In genomic region chr1:16676661-16677523, GRCh38 we compare ENCODE assay signal across 8 cellular contexts. TPM values are rescaled to one million over a fixed set of nuclear protein-coding genes. Genes with fewer than 3 reads are reported as not detected.
A peak's percentile ranks its signal among the peaks of the same experiment; 100 is the strongest.
DNase-seq lines count a peak whose midpoint lies in the region; ATAC-seq and TF ChIP-seq lines count a peak whose summit lies in the region.
"Not testable (repeated sequence)": the region's sequence is repeated elsewhere in the genome, so short reads cannot be mapped to it uniquely, and the experiment has no call there.

No MANE protein-coding gene starts in this region.

- not testable (repeated sequence) for H3K4me3 ChIP-seq in GM12864 (ENCODE audit: low read depth, low read length); esophagus muscularis mucosa; neural progenitor cell

- H3K4me3 Mint-ChIP-seq in T-helper 2 cell treated with Interferon-gamma antibody and Interleukin-4, amounts not matched to agents 5 μg/mL and 100 μg/mL, for 36 hours; neural progenitor cell: not testable (repeated sequence)

- not testable (repeated sequence) for H3F3A ChIP-seq in neural progenitor cell (ENCODE audit: low read depth)

- 78% methylated on average over 21 of the region's 22 CpGs for WGBS in esophagus muscularis mucosa

- H3K4me2 ChIP-seq in neural progenitor cell = not testable (repeated sequence)

- not testable (repeated sequence) for H3K27ac Mint-ChIP-seq in T-helper 2 cell treated with Interferon-gamma antibody and Interleukin-4, amounts not matched to agents 5 μg/mL and 100 μg/mL, for 36 hours; neural progenitor cell

- not testable (repeated sequence) for H3K4me1 Mint-ChIP-seq in T-helper 2 cell treated with Interferon-gamma antibody and Interleukin-4, amounts not matched to agents 5 μg/mL and 100 μg/mL, for 36 hours (ENCODE audit: low read depth)
- peaks cover 20% of the 10 kb centered on the region for H3K4me1 Mint-ChIP-seq in neural progenitor cell

- not testable (repeated sequence) for TF ChIP-seq CTCF in GM12864 (IDR thresholded peaks at IDR 0.05; ENCODE audit: low read depth, low read length, missing control alignments); esophagus muscularis mucosa (IDR thresholded peaks at IDR 0.05)
- peak; percentile 20 for TF ChIP-seq CTCF in neural progenitor cell (IDR thresholded peaks at IDR 0.05)

- intact Hi-C loops in esophagus muscularis mucosa (cut with DNase I) = not testable (repeated sequence)

- not testable (repeated sequence) for H3K79me2 ChIP-seq in neural progenitor cell (ENCODE audit: low read depth)

- not testable (repeated sequence) for H2AFZ ChIP-seq in neural progenitor cell (replicated peaks)

- not testable (repeated sequence) for H3K4me1 ChIP-seq in esophagus muscularis mucosa, neural progenitor cell

- H4K20me1 ChIP-seq in neural progenitor cell (ENCODE audit: low read depth) = not testable (repeated sequence)

- DNase-seq in A172 (ENCODE audit: low spot score) (peak; percentile 6), GM12864 (ENCODE audit: low read depth) (peak; percentile 41), NCI-H82 (lab: John Stamatoyannopoulos, UW) (peak; percentile 39), esophagus muscularis mucosa (ENCODE audit: extremely low spot score) (peak; percentile 55), neural progenitor cell (ENCODE audit: low spot score) (peak; percentile 42)
- peak; percentile 16 for DNase-seq in T-helper 2 cell treated with Interferon-gamma antibody and Interleukin-4, amounts not matched to agents 5 μg/mL and 100 μg/mL, for 36 hours (ENCODE audit: low spot score)
- DNase-seq in activated effector memory CD4-positive, alpha-beta T cell treated with anti-CD3 and anti-CD28 coated beads, Interleukin-2, amount 50 U/mL, for 16 hours = peak; percentile 61

- H3K9me3 ChIP-seq in esophagus muscularis mucosa; neural progenitor cell (ENCODE audit: low read depth): not testable (repeated sequence)

- not testable (repeated sequence) for H3K9me3 Mint-ChIP-seq in T-helper 2 cell treated with Interferon-gamma antibody and Interleukin-4, amounts not matched to agents 5 μg/mL and 100 μg/mL, for 36 hours; neural progenitor cell

- H3K27me3 Mint-ChIP-seq in T-helper 2 cell treated with Interferon-gamma antibody and Interleukin-4, amounts not matched to agents 5 μg/mL and 100 μg/mL, for 36 hours (ENCODE audit: low read depth) = peaks cover 30% of the 10 kb centered on the region
- H3K27me3 Mint-ChIP-seq in neural progenitor cell (ENCODE audit: insufficient read depth, low read depth) = not testable (repeated sequence)

- TF ChIP-seq EP300 in esophagus muscularis mucosa (IDR thresholded peaks at IDR 0.05) = not testable (repeated sequence)

- H3K36me3 ChIP-seq in esophagus muscularis mucosa, neural progenitor cell: not testable (repeated sequence)

- H3K9ac ChIP-seq in neural progenitor cell = not testable (repeated sequence)

- H3K27me3 ChIP-seq in esophagus muscularis mucosa = peaks cover 0 to 17% (median 2%) of the 10 kb centered on the region in 4 donors
- not testable (repeated sequence) for H3K27me3 ChIP-seq in neural progenitor cell

- not testable (repeated sequence) for TF ChIP-seq POLR2A in esophagus muscularis mucosa (IDR thresholded peaks at IDR 0.05; ENCODE audit: low read depth)

- not testable (repeated sequence) for H3K36me3 Mint-ChIP-seq in T-helper 2 cell treated with Interferon-gamma antibody and Interleukin-4, amounts not matched to agents 5 μg/mL and 100 μg/mL, for 36 hours (ENCODE audit: low read depth); neural progenitor cell

- not testable (repeated sequence) for H3K27ac ChIP-seq in esophagus muscularis mucosa (replicated peaks in 1 of 4); neural progenitor cell

- ATAC-seq in HG03460 (IDR thresholded peaks at IDR 0.05; ENCODE audit: unreplicated experiment) = peak; percentile 54

RNA-seq across cellular contexts. Expression of gene RNU1-3, which starts 10.1 kb away (rescaled TPM):
- under 0.01 and 255 TPM in 2 replicates for total RNA-seq in A172 (2014; rRNA removed; shearing (Covaris generic))
- total RNA-seq in esophagus muscularis mucosa (under 1 TPM in 2 of 4 donors, not detected in 2; under 0.01 TPM), neural progenitor cell (ENCODE audit: low replicate concordance) (under 0.01 TPM in 2 replicates)

Comparison
In these comparisons a context has a peak if more than half of its experiments do, and no peak if none do; other contexts are left out.
1. DNase-seq: peak in every context shown above with its lines; median percentile 61 in activated effector memory CD4-positive, alpha-beta T cell treated with anti-CD3 and anti-CD28 coated beads, Interleukin-2, amount 50 U/mL, for 16 hours; 55 in esophagus muscularis mucosa; 42 in neural progenitor cell; 41 in GM12864; 39 in NCI-H82; 16 in T-helper 2 cell treated with Interferon-gamma antibody and Interleukin-4, amounts not matched to agents 5 μg/mL and 100 μg/mL, for 36 hours; 6 in A172.